ENCODE assay signal across 22 cellular contexts in the genomic region with DNA sequence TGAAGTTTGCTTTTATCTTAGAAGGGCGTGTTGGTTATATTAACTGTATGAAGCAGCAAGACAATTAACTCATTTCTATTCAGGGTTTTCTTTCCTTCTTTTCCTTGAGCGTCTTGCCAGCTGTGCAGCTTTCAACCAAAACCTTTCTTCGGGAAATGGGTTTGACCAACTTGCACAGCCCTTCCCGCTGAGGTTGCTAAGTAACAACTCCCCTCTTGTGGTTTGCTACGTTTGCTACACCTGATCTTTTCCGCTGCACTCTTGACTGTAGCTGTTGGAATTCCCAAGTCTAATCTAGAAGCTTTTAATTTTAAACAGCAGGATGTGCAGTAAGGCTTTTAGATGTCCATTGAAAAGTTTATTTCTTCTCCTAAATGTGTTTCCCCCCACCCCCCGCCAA.
DNase-seq lines count a peak whose midpoint lies in the region; ATAC-seq and TF ChIP-seq lines count a peak whose summit lies in the region.
"Had no signal": no experiment of that assay in that cellular context is flagged by ENCODE, and none has a peak within 500 bp of the region (broad histone marks: within the 10 kb centered on the region; RNA-seq: fewer than 3 reads in every experiment).

No MANE protein-coding gene starts in this region.

- DNase-seq in GM12865 (ENCODE audit: low read depth) (peak; percentile 2), SW480 (ENCODE audit: low spot score) (peak; percentile 17), mesenchymal stem cell (no peak), dorsolateral prefrontal cortex (no peak), cerebellar cortex (ENCODE audit: low spot score) (no peak)
- no peak for DNase-seq in stimulated activated CD4-positive, alpha-beta T cell treated with anti-CD3 and anti-CD28 coated beads, Interleukin-4, amount 100 ng/mL, for 4 hours
- DNase-seq: activated CD4-positive, alpha-beta T cell treated with anti-CD3 and anti-CD28 coated beads for 36 hours; activated naive CD4-positive, alpha-beta T cell treated with Interleukin-2 at 50 U/mL for 16 hours; activated T-cell treated with anti-CD3 and anti-CD28 coated beads, Interleukin-2, amount 50 U/mL, for 4 hours; C1 segment of cervical spinal cord; mucosa of descending colon; NCI-H1105 treated with DMSO at 0.1 percent for 48 hours; NCI-H774; Peyer's patch; stimulated activated CD4-positive, alpha-beta T cell treated with anti-CD3 and anti-CD28 coated beads, Interleukin-1b, Interleukin-23, amount 100 ng/mL, for 48 hours; uterus had no signal

- H2AK5ac ChIP-seq in mesenchymal stem cell (ENCODE audit: low read length, severe bottlenecking): no peak overlapping the region

- no peaks in the 10 kb centered on the region for H3K36me3 ChIP-seq in Loucy (ENCODE audit: insufficient read depth, low read length)
- no peaks in the 10 kb centered on the region for H3K36me3 ChIP-seq in mesenchymal stem cell (ENCODE audit: control insufficient read depth in 1 of 2, insufficient read depth in 2 of 2, low read depth in 1 of 2, low read length in 2 of 2)
- H3K36me3 ChIP-seq: Peyer's patch, SJCRH30, suprapubic skin, uterus had no signal

- no peak overlapping the region for H2BK120ac ChIP-seq in mesenchymal stem cell (ENCODE audit: low read depth, low read length)

- H2AFZ ChIP-seq in Loucy (ENCODE audit: low read length): peak overlapping the region; percentile 14; the same call in 1 of the 2 replicates
- H2AFZ ChIP-seq in mesenchymal stem cell (ENCODE audit: low read depth, low read length): no peak overlapping the region

- no peak overlapping the region for H2BK12ac ChIP-seq in mesenchymal stem cell (ENCODE audit: low read length in 2 of 2)

- intact Hi-C loops in dorsolateral prefrontal cortex (cut with DNase I): no loop called here

- no peak overlapping the region for H3K23ac ChIP-seq in mesenchymal stem cell (ENCODE audit: low read length in 2 of 2)

- H3K9me3 ChIP-seq in Loucy (ENCODE audit: insufficient read depth, low read depth, low read length): no peaks in the 10 kb centered on the region
- no peaks in the 10 kb centered on the region for H3K9me3 ChIP-seq in mesenchymal stem cell (ENCODE audit: control insufficient read depth, low read length)
- H3K9me3 ChIP-seq: mucosa of descending colon, Peyer's patch, SJCRH30, suprapubic skin, uterus had no signal

- H3K4ac ChIP-seq in mesenchymal stem cell (ENCODE audit: low read depth in 1 of 2, low read length in 2 of 2): no peak overlapping the region

- ATAC-seq in HG02763 (IDR thresholded peaks at IDR 0.05; ENCODE audit: unreplicated experiment): no peak
- ATAC-seq: activated CD4-positive, alpha-beta T cell treated with anti-CD3 and anti-CD28 coated beads for 36 hours; activated T-cell treated with anti-CD3 and anti-CD28 coated beads, Interleukin-2, amount 50 U/mL, for 4 hours; mucosa of descending colon; stimulated activated effector memory CD8-positive, alpha-beta T cell treated with anti-CD3 and anti-CD28 coated beads, Interleukin-12 subunit alpha, Interleukin-12 subunit beta, amount 100 ng/mL, for 72 hours had no signal

- H4K20me1 ChIP-seq in Loucy (ENCODE audit: insufficient read depth, low read length, poor library complexity, severe bottlenecking): no peaks in the 10 kb centered on the region

- peak overlapping the region; percentile 76 for H3K4me2 ChIP-seq in Loucy (ENCODE audit: low read depth, low read length, poor library complexity, severe bottlenecking)
- H3K4me2 ChIP-seq in mesenchymal stem cell (ENCODE audit: low read length, poor library complexity, severe bottlenecking): peak overlapping the region; percentile 21

- H3F3A ChIP-seq in Loucy (ENCODE audit: low read depth): no peaks in the 10 kb centered on the region

- TF ChIP-seq CTCF in GM12865 (IDR thresholded peaks at IDR 0.05; ENCODE audit: insufficient read depth, low read depth, low read length, missing control alignments): no peak
- no peak for TF ChIP-seq CTCF in Loucy (conservative IDR thresholded peaks at IDR 0.05; ENCODE audit: low read length)
- no peak for TF ChIP-seq CTCF in dorsolateral prefrontal cortex (IDR thresholded peaks at IDR 0.05 in 54 of 56, conservative IDR thresholded peaks at IDR 0.05 in 2 of 56; ENCODE audit: low read depth in 1 of 56, partially characterized antibody in 56 of 56)

- H3K18ac ChIP-seq in mesenchymal stem cell (ENCODE audit: low read depth in 1 of 2, low read length in 2 of 2): no peak overlapping the region

- no peaks in the 10 kb centered on the region for H3K9me2 ChIP-seq in Loucy (replicated peaks; ENCODE audit: low read depth, low read length)

- H3K4me3 ChIP-seq in GM12865 (ENCODE audit: low read depth, low read length): no peak overlapping the region
- H3K4me3 ChIP-seq in Loucy (ENCODE audit: low read length, poor library complexity, severe bottlenecking): peak overlapping the region; percentile 66
- no peak overlapping the region for H3K4me3 ChIP-seq in mesenchymal stem cell (ENCODE audit: insufficient read depth in 1 of 2, low read depth in 1 of 2, low read length in 2 of 2)
- peak overlapping the region in 1 of 59 donors; percentile 56 for H3K4me3 ChIP-seq in dorsolateral prefrontal cortex
- H3K4me3 ChIP-seq: mucosa of descending colon, Peyer's patch, SJCRH30, skin epidermis, suprapubic skin, uterus had no signal

- H3K79me2 ChIP-seq in Loucy (ENCODE audit: insufficient read depth, low read length): no peaks in the 10 kb centered on the region

- H3K9ac ChIP-seq in Loucy (ENCODE audit: low read depth, low read length, poor library complexity, severe bottlenecking) (peak overlapping the region; percentile 33), mesenchymal stem cell (ENCODE audit: low read length) (no peak overlapping the region)

- H3K27me3 ChIP-seq in Loucy (ENCODE audit: insufficient read depth, low read length, poor library complexity, severe bottlenecking) (no peaks in the 10 kb centered on the region), mesenchymal stem cell (ENCODE audit: control insufficient read depth in 1 of 2, insufficient read depth in 1 of 2, low read length in 2 of 2) (no peaks in the 10 kb centered on the region), dorsolateral prefrontal cortex (peaks cover 0 to 8% (median 0%) of the 10 kb centered on the region in 45 donors)
- H3K27me3 ChIP-seq: Peyer's patch, suprapubic skin, uterus had no signal

- H3K4me1 ChIP-seq in Loucy (ENCODE audit: insufficient read depth, low read length, poor library complexity, severe bottlenecking) (peaks cover 18% of the 10 kb centered on the region), mesenchymal stem cell (ENCODE audit: control insufficient read depth, insufficient read depth, low read depth, low read length) (no peaks in the 10 kb centered on the region)
- H3K4me1 ChIP-seq: Peyer's patch, SJCRH30, suprapubic skin, uterus had no signal

- H3K14ac ChIP-seq in mesenchymal stem cell (ENCODE audit: low read length in 2 of 2): no peak overlapping the region

- no peak overlapping the region for H2BK5ac ChIP-seq in mesenchymal stem cell (ENCODE audit: low read depth, low read length, poor library complexity, severe bottlenecking)

- 62% methylated on average over 6 of the region's 7 CpGs for WGBS in mesenchymal stem cell

- no peak overlapping the region for H4K91ac ChIP-seq in mesenchymal stem cell (ENCODE audit: low read length)

- H3K27ac ChIP-seq in mesenchymal stem cell (ENCODE audit: low read length, poor library complexity, severe bottlenecking) (no peak overlapping the region), dorsolateral prefrontal cortex (no peak overlapping the region)
- H3K27ac ChIP-seq: Peyer's patch, SJCRH30, skin epidermis, suprapubic skin, uterus had no signal

- no peaks in the 10 kb centered on the region for H3K79me1 ChIP-seq in mesenchymal stem cell (replicated peaks; ENCODE audit: low read length, poor library complexity, severe bottlenecking)

- no peak overlapping the region for H2BK15ac ChIP-seq in mesenchymal stem cell (ENCODE audit: low read depth, poor library complexity, severe bottlenecking)

- no peak overlapping the region for H4K8ac ChIP-seq in mesenchymal stem cell (ENCODE audit: low read length)

Comparison
In these comparisons a context has a peak if more than half of its experiments do, and no peak if none do; other contexts are left out.
1. DNase-seq: peak in GM12865 (single experiment) and SW480 (single experiment); none in mesenchymal stem cell (single experiment), dorsolateral prefrontal cortex (0 of 10), stimulated activated CD4-positive, alpha-beta T cell treated with anti-CD3 and anti-CD28 coated beads, Interleukin-4, amount 100 ng/mL, for 4 hours (0 of 2) and cerebellar cortex (single experiment).